26 cellular contexts compared by ENCODE assay signal in genomic region chr3:36269274-36269673, GRCh38.
"Had no signal": no experiment of that assay in that cellular context is flagged by ENCODE, and none has a peak within 500 bp of the region (broad histone marks: within the 10 kb centered on the region; RNA-seq: fewer than 3 reads in every experiment).

No MANE protein-coding gene starts in this region.

- DNase-seq: activated B cell treated with CpG ODN at 0.5 μM for 24 hours; activated CD4-positive, alpha-beta T cell treated with anti-CD3 and anti-CD28 coated beads for 48 hours; activated CD4-positive, alpha-beta T cell treated with anti-CD3 and anti-CD28 coated beads, Interleukin-2, amount 50 U/mL, for 1 hour; activated CD4-positive, alpha-beta T cell treated with anti-CD3 and anti-CD28 coated beads, Interleukin-2, amount 50 U/mL, for 48 hours; activated CD8-positive, alpha-beta memory T cell treated with anti-CD3 and anti-CD28 coated beads for 24 hours; activated CD8-positive, alpha-beta T cell treated with anti-CD3 and anti-CD28 coated beads for 36 hours; activated effector memory CD4-positive, alpha-beta T cell treated with Interleukin-2 at 50 U/mL for 16 hours; activated gamma-delta T cell treated with Interleukin-2 at 50 U/mL for 16 hours; activated naive CD4-positive, alpha-beta T cell treated with anti-CD3 and anti-CD28 coated beads, Interleukin-2, amount 50 U/mL, for 16 hours; activated naive CD4-positive, alpha-beta T cell treated with Interleukin-2 at 50 U/mL for 16 hours; activated T-cell treated with anti-CD3 and anti-CD28 coated beads, Interleukin-2, amount 50 U/mL, for 4 hours; amygdala; aorta; body of pancreas; caudate nucleus; cortex of kidney; effector CD8-positive, alpha-beta T cell; esophagus squamous epithelium; foreskin melanocyte; heart right ventricle; T-helper 2 cell had no signal

- H3K9me3 ChIP-seq: body of pancreas, esophagus squamous epithelium, gastroesophageal sphincter, heart right ventricle had no signal

- H3K4me3 Mint-ChIP-seq: activated B cell treated with CpG ODN at 0.5 μM for 24 hours; activated CD8-positive, alpha-beta T cell treated with anti-CD3 and anti-CD28 coated beads for 36 hours; activated naive CD8-positive, alpha-beta T cell; activated T-cell treated with anti-CD3 and anti-CD28 coated beads, Interleukin-2, amount 50 U/mL, for 4 hours; activated T-helper 17 cell treated with anti-CD3 and anti-CD28 coated beads, Interleukin-2, amount 50 U/mL, for 72 hours had no signal

- H3K36me3 Mint-ChIP-seq: activated naive CD8-positive, alpha-beta T cell had no signal

- H3K27me3 Mint-ChIP-seq: activated B cell treated with CpG ODN at 0.5 μM for 24 hours; activated CD8-positive, alpha-beta T cell treated with anti-CD3 and anti-CD28 coated beads for 36 hours; activated T-helper 17 cell treated with anti-CD3 and anti-CD28 coated beads, Interleukin-2, amount 50 U/mL, for 72 hours had no signal

- H3K27me3 ChIP-seq: esophagus squamous epithelium, gastroesophageal sphincter had no signal

- H3K36me3 ChIP-seq: esophagus squamous epithelium, gastroesophageal sphincter, heart right ventricle had no signal

- H3K27ac ChIP-seq: body of pancreas, epithelial cell of prostate, esophagus squamous epithelium, gastroesophageal sphincter, heart right ventricle had no signal

- H3K4me1 ChIP-seq: body of pancreas, esophagus squamous epithelium, gastroesophageal sphincter, heart right ventricle had no signal

- H3K4me1 Mint-ChIP-seq: activated B cell treated with CpG ODN at 0.5 μM for 24 hours; activated T-helper 17 cell treated with anti-CD3 and anti-CD28 coated beads, Interleukin-2, amount 50 U/mL, for 72 hours had no signal

- H3K9me3 Mint-ChIP-seq: activated B cell treated with CpG ODN at 0.5 μM for 24 hours; activated CD8-positive, alpha-beta T cell treated with anti-CD3 and anti-CD28 coated beads for 36 hours; activated T-cell treated with anti-CD3 and anti-CD28 coated beads, Interleukin-2, amount 50 U/mL, for 4 hours; activated T-helper 17 cell treated with anti-CD3 and anti-CD28 coated beads, Interleukin-2, amount 50 U/mL, for 72 hours had no signal

- ATAC-seq: activated CD4-positive, CD25-positive, alpha-beta regulatory T cell treated with anti-CD3 and anti-CD28 coated beads, Interleukin-2, amount 50 U/mL, for 24 hours; activated CD8-positive, alpha-beta T cell treated with anti-CD3 and anti-CD28 coated beads for 36 hours; activated T-cell treated with anti-CD3 and anti-CD28 coated beads, Interleukin-2, amount 50 U/mL, for 4 hours; activated T-helper 17 cell treated with anti-CD3 and anti-CD28 coated beads, Interleukin-2, amount 50 U/mL, for 72 hours; body of pancreas; gastroesophageal sphincter; heart right ventricle had no signal

- H3K27ac Mint-ChIP-seq: activated B cell treated with CpG ODN at 0.5 μM for 24 hours; activated CD8-positive, alpha-beta T cell treated with anti-CD3 and anti-CD28 coated beads for 36 hours; activated naive CD8-positive, alpha-beta T cell; activated T-helper 17 cell treated with anti-CD3 and anti-CD28 coated beads, Interleukin-2, amount 50 U/mL, for 72 hours had no signal

- H3K4me3 ChIP-seq: body of pancreas, esophagus squamous epithelium, gastroesophageal sphincter, heart right ventricle had no signal
